Comparison of ENCODE assay signal across 1 cellular context in the genomic region with DNA sequence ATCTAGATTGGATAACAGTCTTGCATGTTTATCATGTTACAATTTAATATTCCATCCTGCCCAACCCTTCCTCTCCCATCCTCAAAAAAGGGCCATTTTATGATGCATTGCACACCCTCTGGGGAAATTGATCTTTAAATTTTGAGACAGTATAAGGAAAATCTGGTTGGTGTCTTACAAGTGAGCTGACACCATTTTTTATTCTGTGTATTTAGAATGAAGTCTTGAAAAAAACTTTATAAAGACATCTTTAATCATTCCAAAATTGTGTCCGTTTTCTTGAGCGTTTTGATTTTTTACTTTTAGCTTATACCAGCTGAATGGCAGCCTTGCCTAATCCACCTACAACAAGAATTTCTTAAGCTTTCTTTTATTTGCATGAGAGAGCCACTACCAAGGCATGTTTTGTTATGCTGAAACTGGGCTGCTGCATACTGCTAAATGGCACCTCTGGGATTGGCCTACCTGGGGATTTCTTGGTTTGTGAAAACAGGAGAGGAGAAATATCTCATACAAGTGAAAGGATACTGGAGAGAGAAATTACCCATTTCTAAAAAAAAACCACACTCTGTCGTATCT.
TF ChIP-seq lines count a peak whose summit lies in the region.

No MANE protein-coding gene starts in this region.

TF ChIP-seq in GM12878, 131 proteins besides CTCF, POLR2A, EP300 and RAD21 (continued from another document):
- TF ChIP-seq, protein P1, sequence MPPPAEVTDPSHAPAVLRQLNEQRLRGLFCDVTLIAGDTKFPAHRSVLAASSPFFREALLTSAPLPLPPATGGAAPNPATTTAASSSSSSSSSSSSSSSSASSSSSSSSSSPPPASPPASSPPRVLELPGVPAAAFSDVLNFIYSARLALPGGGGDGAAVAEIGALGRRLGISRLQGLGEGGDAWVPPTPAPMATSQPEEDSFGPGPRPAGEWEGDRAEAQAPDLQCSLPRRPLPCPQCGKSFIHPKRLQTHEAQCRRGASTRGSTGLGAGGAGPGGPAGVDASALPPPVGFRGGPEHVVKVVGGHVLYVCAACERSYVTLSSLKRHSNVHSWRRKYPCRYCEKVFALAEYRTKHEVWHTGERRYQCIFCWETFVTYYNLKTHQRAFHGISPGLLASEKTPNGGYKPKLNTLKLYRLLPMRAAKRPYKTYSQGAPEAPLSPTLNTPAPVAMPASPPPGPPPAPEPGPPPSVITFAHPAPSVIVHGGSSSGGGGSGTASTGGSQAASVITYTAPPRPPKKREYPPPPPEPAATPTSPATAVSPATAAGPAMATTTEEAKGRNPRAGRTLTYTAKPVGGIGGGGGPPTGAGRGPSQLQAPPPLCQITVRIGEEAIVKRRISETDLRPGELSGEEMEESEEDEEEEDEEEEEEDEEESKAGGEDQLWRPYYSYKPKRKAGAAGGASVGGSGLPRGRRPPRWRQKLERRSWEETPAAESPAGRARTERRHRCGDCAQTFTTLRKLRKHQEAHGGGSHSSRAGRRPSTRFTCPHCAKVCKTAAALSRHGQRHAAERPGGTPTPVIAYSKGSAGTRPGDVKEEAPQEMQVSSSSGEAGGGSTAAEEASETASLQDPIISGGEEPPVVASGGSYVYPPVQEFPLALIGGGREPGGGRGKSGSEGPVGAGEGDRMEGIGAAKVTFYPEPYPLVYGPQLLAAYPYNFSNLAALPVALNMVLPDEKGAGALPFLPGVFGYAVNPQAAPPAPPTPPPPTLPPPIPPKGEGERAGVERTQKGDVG (CRISPR knock-in tag; IDR thresholded peaks at IDR 0.05): peak; percentile 38; the same call in 1 of the 2 replicates
- TF ChIP-seq CBFB (IDR thresholded peaks at IDR 0.05; ENCODE audit: low read depth): peak; percentile 31; the same call in 1 of the 2 replicates
- TF ChIP-seq JUNB (IDR thresholded peaks at IDR 0.05): peak; percentile 29; the same call in 1 of the 2 replicates
